ENCODE assay signal across 9 cellular contexts in the genomic region with DNA sequence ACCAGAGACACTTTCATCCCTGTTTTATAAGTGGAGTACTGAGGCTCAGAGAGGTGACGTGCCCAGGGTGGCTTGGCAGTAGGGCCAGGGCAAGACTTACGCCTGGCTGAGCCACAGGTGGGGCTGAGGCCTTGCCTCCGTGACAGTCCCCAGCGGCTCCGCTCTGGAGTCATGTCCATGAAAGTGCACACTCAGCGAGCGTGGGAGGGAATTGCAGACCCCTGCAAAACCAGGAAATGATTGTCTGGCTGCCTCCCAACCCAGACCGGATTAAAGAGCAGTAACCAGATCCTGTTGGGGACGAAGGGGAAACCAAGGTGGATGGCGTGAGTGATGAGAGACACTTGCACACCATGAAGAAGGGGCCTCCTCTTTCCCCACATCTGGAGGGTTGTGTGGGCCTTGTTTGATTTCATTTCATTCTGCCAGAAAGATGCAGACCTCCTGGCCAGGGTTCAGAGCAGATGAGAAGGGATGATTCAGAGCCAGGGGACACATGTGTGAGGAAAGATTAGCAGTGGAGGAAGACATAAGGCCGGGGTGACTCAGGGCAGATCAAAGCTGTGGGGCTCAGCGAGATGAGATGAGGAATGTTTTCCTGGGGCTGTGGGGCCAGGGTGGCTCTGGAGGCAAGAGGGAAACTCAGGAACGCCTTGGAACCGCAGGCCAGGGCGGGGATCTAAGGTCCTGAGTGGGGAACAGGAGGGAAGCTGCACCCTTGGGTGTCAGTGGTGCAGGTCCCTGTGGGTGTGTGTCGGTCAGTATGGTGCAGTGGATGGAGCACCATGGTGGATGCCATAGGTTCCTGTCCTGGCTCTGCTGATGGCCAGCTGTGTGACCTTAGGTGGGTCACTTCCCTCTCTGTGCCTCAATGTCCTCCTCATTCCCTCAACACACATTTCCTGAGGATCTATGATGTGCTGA. TPM values are rescaled to one million over a fixed set of nuclear protein-coding genes. Genes with fewer than 3 reads are reported as not detected.
A peak's percentile ranks its signal among the peaks of the same experiment; 100 is the strongest.
DNase-seq lines count a peak whose midpoint lies in the region; ATAC-seq and TF ChIP-seq lines count a peak whose summit lies in the region.
"Had no signal": no experiment of that assay in that cellular context is flagged by ENCODE, and none has a peak within 500 bp of the region (broad histone marks: within the 10 kb centered on the region; RNA-seq: fewer than 3 reads in every experiment).

No MANE protein-coding gene starts in this region.

- H3K4me3 ChIP-seq in choroid plexus epithelial cell (ENCODE audit: low read depth, low read length) (no peak overlapping the region), sigmoid colon (no peak overlapping the region)
- H3K4me3 ChIP-seq in naive thymus-derived CD4-positive, alpha-beta T cell (ENCODE audit: low read length): no peak overlapping the region

- in situ Hi-C loops in KBM-7 (cut with MboI; ENCODE audit: low pct_unique_long_range_greater_than_20kb, low sequenced_read_pairs): no loop called here

- no peaks in the 10 kb centered on the region for H3K27me3 ChIP-seq in naive thymus-derived CD4-positive, alpha-beta T cell (ENCODE audit: control insufficient read depth in 2 of 2, insufficient read depth in 2 of 2, low read length in 2 of 2)
- H3K27me3 ChIP-seq in sigmoid colon: no peaks in the 10 kb centered on the region

- TF ChIP-seq POLR2A in sigmoid colon (IDR thresholded peaks at IDR 0.05): no peak

- CTCF ChIA-PET in naive thymus-derived CD4-positive, alpha-beta T cell (lab: Charles Lee): no interaction called here

- 53 to 81% methylated on average over 16 of the region's 16 CpGs for WGBS in sigmoid colon, 2 donors

- no peak overlapping the region for H3K4me3 Mint-ChIP-seq in naive thymus-derived CD4-positive, alpha-beta T cell

- peaks cover 0 to 5% (median 0%) of the 10 kb centered on the region in 7 donors for H3K4me1 Mint-ChIP-seq in naive thymus-derived CD4-positive, alpha-beta T cell

- DNase-seq in AG20443 (ENCODE audit: low spot score): peak; percentile 94
- DNase-seq in KBM-7: peak; percentile 82
- DNase-seq in choroid plexus epithelial cell (ENCODE audit: low read depth): peak; percentile 75
- DNase-seq in naive thymus-derived CD4-positive, alpha-beta T cell: no peak
- no peak for DNase-seq in activated CD8-positive, alpha-beta memory T cell treated with anti-CD3 and anti-CD28 coated beads for 24 hours
- no peak for DNase-seq in sigmoid colon
- DNase-seq: amygdala had no signal

- ATAC-seq in naive thymus-derived CD4-positive, alpha-beta T cell: peak; percentile 62
- ATAC-seq in HG02970 (IDR thresholded peaks at IDR 0.05; ENCODE audit: low FRiP score, unreplicated experiment) (no peak), GM19351 (IDR thresholded peaks at IDR 0.05; ENCODE audit: unreplicated experiment) (no peak)

- peaks cover 4 to 17% (median 6%) of the 10 kb centered on the region in 5 donors for H3K27me3 Mint-ChIP-seq in naive thymus-derived CD4-positive, alpha-beta T cell

- POLR2A ChIA-PET in naive thymus-derived CD4-positive, alpha-beta T cell (lab: Charles Lee): no interaction called here

- intact Hi-C loops in naive thymus-derived CD4-positive, alpha-beta T cell (cut with micrococcal nuclease): no loop called here
- intact Hi-C loops in sigmoid colon (cut with DNase I): no loop called here

- TF ChIP-seq CTCF in choroid plexus epithelial cell (conservative IDR thresholded peaks at IDR 0.05; ENCODE audit: low read depth, low read length): no peak
- no peak for TF ChIP-seq CTCF in sigmoid colon (IDR thresholded peaks at IDR 0.05)

- no peak for TF ChIP-seq EP300 in sigmoid colon (IDR thresholded peaks at IDR 0.05)

- no peak overlapping the region for H3K27ac ChIP-seq in naive thymus-derived CD4-positive, alpha-beta T cell (ENCODE audit: low read depth, low read length)
- no peak overlapping the region for H3K27ac ChIP-seq in sigmoid colon

- H3K36me3 ChIP-seq in naive thymus-derived CD4-positive, alpha-beta T cell (ENCODE audit: control insufficient read depth in 2 of 3, insufficient read depth in 3 of 3, low read length in 3 of 3): no peaks in the 10 kb centered on the region
- H3K36me3 ChIP-seq in sigmoid colon: no peaks in the 10 kb centered on the region

- H3K4me1 ChIP-seq in naive thymus-derived CD4-positive, alpha-beta T cell (ENCODE audit: control insufficient read depth in 2 of 2, insufficient read depth in 2 of 2, low read length in 2 of 2): no peaks in the 10 kb centered on the region
- H3K4me1 ChIP-seq in sigmoid colon: no peaks in the 10 kb centered on the region

- H3K27ac Mint-ChIP-seq in naive thymus-derived CD4-positive, alpha-beta T cell: peak overlapping the region in 1 of 9 donors; percentile 0

- no peaks in the 10 kb centered on the region for H3K9me3 ChIP-seq in naive thymus-derived CD4-positive, alpha-beta T cell (ENCODE audit: control insufficient read depth in 2 of 3, low read length in 3 of 3)
- H3K9me3 ChIP-seq in sigmoid colon: no peaks in the 10 kb centered on the region

- peaks cover 0 to 11% (median 0%) of the 10 kb centered on the region in 11 donors for H3K9me3 Mint-ChIP-seq in naive thymus-derived CD4-positive, alpha-beta T cell

- H3K36me3 Mint-ChIP-seq in naive thymus-derived CD4-positive, alpha-beta T cell: peaks cover 0 to 8% (median 0%) of the 10 kb centered on the region in 5 donors

RNA-seq across cellular contexts. Expression of a gene that starts 29.9 kb away (rescaled TPM):
- total RNA-seq in naive thymus-derived CD4-positive, alpha-beta T cell: 1 to 10 TPM in 1 of 5 experiments, under 1 TPM in 3, not detected in 1; 0.08 to 4.5 (median 0.61) TPM
- not detected for polyA plus RNA-seq in naive thymus-derived CD4-positive, alpha-beta T cell
- 10 to 100 TPM in 3 of 4 donors, 1 to 10 TPM in 1; 6.4 to 30.7 (median 16.2) TPM for total RNA-seq in sigmoid colon
- 10 to 100 TPM in 1 of 3 donors, 1 to 10 TPM in 1, under 1 TPM in 1; 0.69 to 18.3 (median 1.8) TPM for polyA plus RNA-seq in sigmoid colon

Comparison
In these comparisons a context has a peak if more than half of its experiments do, and no peak if none do; other contexts are left out.
1. DNase-seq: peak in AG20443 (single experiment), KBM-7 (single experiment) and choroid plexus epithelial cell (single experiment); none in naive thymus-derived CD4-positive, alpha-beta T cell (0 of 9), activated CD8-positive, alpha-beta memory T cell treated with anti-CD3 and anti-CD28 coated beads for 24 hours (single experiment) and sigmoid colon (single experiment).